16 cellular contexts compared by ENCODE assay signal in the genomic region with DNA sequence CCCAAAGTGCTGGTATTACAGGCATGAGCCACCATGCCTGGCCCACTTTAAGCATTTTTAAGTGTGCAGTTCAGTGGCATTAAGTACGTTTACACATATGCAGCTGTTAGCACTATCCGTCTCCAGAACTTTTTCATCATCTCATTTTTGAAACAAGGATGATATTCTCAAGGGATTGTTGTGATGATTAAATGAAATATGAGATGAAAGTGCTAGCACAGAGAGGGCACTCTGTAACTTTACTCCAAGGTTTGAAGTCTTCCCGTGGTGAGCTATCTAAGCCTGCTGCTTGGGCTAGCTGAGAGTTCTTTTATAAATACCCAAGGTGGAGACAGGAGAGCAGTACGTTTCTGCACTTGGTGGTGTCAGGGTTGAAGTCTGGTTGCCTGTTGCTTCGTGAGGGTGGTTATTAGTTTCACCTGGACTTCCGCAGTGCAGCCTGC. TPM values are rescaled to one million over a fixed set of nuclear protein-coding genes. Genes with fewer than 3 reads are reported as not detected.
DNase-seq lines count a peak whose midpoint lies in the region; ATAC-seq and TF ChIP-seq lines count a peak whose summit lies in the region.
"Had no signal": no experiment of that assay in that cellular context is flagged by ENCODE, and none has a peak within 500 bp of the region (broad histone marks: within the 10 kb centered on the region; RNA-seq: fewer than 3 reads in every experiment).

No MANE protein-coding gene starts in this region.

- H3K27ac Mint-ChIP-seq in endodermal cell (peak overlapping the region; percentile 9), immature natural killer cell (peak overlapping the region in 1 of 6 donors; percentile 19)
- H3K27ac Mint-ChIP-seq in activated T-cell treated with anti-CD3 and anti-CD28 coated beads, Interleukin-2, amount 50 U/mL, for 24 hours: no peak overlapping the region
- H3K27ac Mint-ChIP-seq: activated CD4-positive, alpha-beta memory T cell treated with anti-CD3 and anti-CD28 coated beads, Interleukin-2, amount 10 ng/mL, durations not matched to agents 7 days and 5 days; activated T-helper 17 cell treated with anti-CD3 and anti-CD28 coated beads, Interleukin-2, amount 50 U/mL, for 72 hours had no signal

- H3K27me3 ChIP-seq in endodermal cell (ENCODE audit: control insufficient read depth, insufficient read depth, low read length, poor library complexity, severe bottlenecking) (no peaks in the 10 kb centered on the region), gastrocnemius medialis (no peaks in the 10 kb centered on the region)

- H3K4me3 ChIP-seq in endodermal cell (ENCODE audit: low read length): peak overlapping the region; percentile 56
- no peak overlapping the region for H3K4me3 ChIP-seq in gastrocnemius medialis

- H3K27me3 Mint-ChIP-seq in endodermal cell (ENCODE audit: insufficient read depth) (no peaks in the 10 kb centered on the region), immature natural killer cell (ENCODE audit: low read depth in 3 of 3) (no peaks in the 10 kb centered on the region)
- no peaks in the 10 kb centered on the region for H3K27me3 Mint-ChIP-seq in activated T-cell treated with anti-CD3 and anti-CD28 coated beads, Interleukin-2, amount 50 U/mL, for 24 hours
- H3K27me3 Mint-ChIP-seq: activated CD4-positive, alpha-beta memory T cell treated with anti-CD3 and anti-CD28 coated beads, Interleukin-2, amount 10 ng/mL, durations not matched to agents 7 days and 5 days; activated T-helper 17 cell treated with anti-CD3 and anti-CD28 coated beads, Interleukin-2, amount 50 U/mL, for 72 hours; naive B cell; stimulated activated naive CD8-positive, alpha-beta T cell treated with anti-CD3 and anti-CD28 coated beads, Interleukin-15, amount 100 ng/mL, for 72 hours had no signal

- in situ Hi-C loops in gastrocnemius medialis (cut with MboI; ENCODE audit: low sequenced_read_pairs in 4 of 4): loop anchor here in 1 of 4 donors (10.0 to 25.0 kb wide), 2 partner anchors 89 to 579 kb away; a partner anchor contains a TSS

- DNase-seq in NCI-H510A treated with DMSO at 0.1 percent for 48 hours (lab: John Stamatoyannopoulos, UW) (peak; percentile 32), NCI-H510A (lab: John Stamatoyannopoulos, UW) (no peak), NCI-H2171 treated with DMSO at 0.1 percent for 48 hours (lab: John Stamatoyannopoulos, UW) (peak; percentile 92), endodermal cell (no peak), gastrocnemius medialis (peak; percentile 14 to 51), immature natural killer cell (no peak), erythroblast (lab: John Stamatoyannopoulos, UW) (no peak)
- no peak for DNase-seq in activated T-cell treated with anti-CD3 and anti-CD28 coated beads, Interleukin-2, amount 50 U/mL, for 24 hours
- DNase-seq: activated CD4-positive, alpha-beta memory T cell treated with anti-CD3 and anti-CD28 coated beads, Interleukin-2, amount 10 ng/mL, durations not matched to agents 7 days and 5 days; Kasumi-1; naive B cell; NK-92 treated with Interleukin-12 subunit alpha and Interleukin-12 subunit beta, amount 100 ng/mL, for 24 hours; RPMI8226; stimulated activated CD4-positive, alpha-beta T cell treated with anti-CD3 and anti-CD28 coated beads, Interleukin-15, amount 100 ng/mL, for 24 hours; stimulated activated naive CD8-positive, alpha-beta T cell treated with anti-CD3 and anti-CD28 coated beads, Interleukin-15, amount 100 ng/mL, for 72 hours had no signal

- ATAC-seq in gastrocnemius medialis: peak; percentile 95
- ATAC-seq: activated T-helper 17 cell treated with anti-CD3 and anti-CD28 coated beads, Interleukin-2, amount 50 U/mL, for 72 hours; stimulated activated naive CD8-positive, alpha-beta T cell treated with anti-CD3 and anti-CD28 coated beads, Interleukin-15, amount 100 ng/mL, for 72 hours had no signal

- peaks cover 7% of the 10 kb centered on the region for H3K9me3 Mint-ChIP-seq in endodermal cell
- no peaks in the 10 kb centered on the region for H3K9me3 Mint-ChIP-seq in immature natural killer cell
- H3K9me3 Mint-ChIP-seq in activated T-cell treated with anti-CD3 and anti-CD28 coated beads, Interleukin-2, amount 50 U/mL, for 24 hours: no peaks in the 10 kb centered on the region
- H3K9me3 Mint-ChIP-seq: activated CD4-positive, alpha-beta memory T cell treated with anti-CD3 and anti-CD28 coated beads, Interleukin-2, amount 10 ng/mL, durations not matched to agents 7 days and 5 days; activated T-helper 17 cell treated with anti-CD3 and anti-CD28 coated beads, Interleukin-2, amount 50 U/mL, for 72 hours; naive B cell; stimulated activated naive CD8-positive, alpha-beta T cell treated with anti-CD3 and anti-CD28 coated beads, Interleukin-15, amount 100 ng/mL, for 72 hours had no signal

- peaks cover 7% of the 10 kb centered on the region for H3K9me3 ChIP-seq in endodermal cell (ENCODE audit: control insufficient read depth, low read length)
- no peaks in the 10 kb centered on the region for H3K9me3 ChIP-seq in gastrocnemius medialis

- peaks cover 5% of the 10 kb centered on the region for H3K36me3 ChIP-seq in endodermal cell (ENCODE audit: control insufficient read depth, insufficient read depth, low read length)
- no peaks in the 10 kb centered on the region for H3K36me3 ChIP-seq in gastrocnemius medialis

- H3K4me1 ChIP-seq in endodermal cell (ENCODE audit: control insufficient read depth, insufficient read depth, low read length) (peaks cover 9% of the 10 kb centered on the region), gastrocnemius medialis (peaks cover 39 to 52% of the 10 kb centered on the region in 2 donors)

- H3K36me3 Mint-ChIP-seq in endodermal cell (ENCODE audit: low read depth) (peaks cover 22% of the 10 kb centered on the region), immature natural killer cell (no peaks in the 10 kb centered on the region)
- H3K36me3 Mint-ChIP-seq in activated T-cell treated with anti-CD3 and anti-CD28 coated beads, Interleukin-2, amount 50 U/mL, for 24 hours (ENCODE audit: low read depth): peaks cover 55% of the 10 kb centered on the region
- H3K36me3 Mint-ChIP-seq: naive B cell had no signal

- H3K27ac ChIP-seq in endodermal cell (ENCODE audit: low read depth, low read length) (no peak overlapping the region), gastrocnemius medialis (peak overlapping the region; percentile 69 to 85 (median 82))

- intact Hi-C loops in gastrocnemius medialis (cut with DNase I; ENCODE audit: low total_unique reads): loop anchor here (2.0 to 10.0 kb wide), 2 partner anchors 89 to 281 kb away; no protein-coding TSS in a partner anchor

- peak overlapping the region; percentile 2 for H3K4me3 Mint-ChIP-seq in endodermal cell
- H3K4me3 Mint-ChIP-seq in immature natural killer cell: no peak overlapping the region
- H3K4me3 Mint-ChIP-seq in activated T-cell treated with anti-CD3 and anti-CD28 coated beads, Interleukin-2, amount 50 U/mL, for 24 hours: no peak overlapping the region
- H3K4me3 Mint-ChIP-seq: activated CD4-positive, alpha-beta memory T cell treated with anti-CD3 and anti-CD28 coated beads, Interleukin-2, amount 10 ng/mL, durations not matched to agents 7 days and 5 days; activated T-helper 17 cell treated with anti-CD3 and anti-CD28 coated beads, Interleukin-2, amount 50 U/mL, for 72 hours; stimulated activated naive CD8-positive, alpha-beta T cell treated with anti-CD3 and anti-CD28 coated beads, Interleukin-15, amount 100 ng/mL, for 72 hours had no signal

- peak in 1 of 2 donors; percentile 28 for TF ChIP-seq POLR2A in gastrocnemius medialis (IDR thresholded peaks at IDR 0.05)
- TF ChIP-seq POLR2A in erythroblast (IDR thresholded peaks at IDR 0.05; ENCODE audit: low read length): no peak

- WGBS in endodermal cell (ENCODE audit: insufficient coverage in 1 of 2, insufficient read length in 1 of 2), 2 experiments: 69 to 77% methylated on average over 2 to 6 of the region's 6 CpGs

- H3K9ac ChIP-seq in endodermal cell (ENCODE audit: extremely low read depth, low read length, poor library complexity, severe bottlenecking): no peak overlapping the region

- H3K4me1 Mint-ChIP-seq in endodermal cell (peaks cover 35% of the 10 kb centered on the region), immature natural killer cell (peaks cover 35 to 55% of the 10 kb centered on the region in 2 donors)
- H3K4me1 Mint-ChIP-seq in activated T-cell treated with anti-CD3 and anti-CD28 coated beads, Interleukin-2, amount 50 U/mL, for 24 hours (ENCODE audit: low read depth): peaks cover 64% of the 10 kb centered on the region

- no peak for TF ChIP-seq CTCF in endodermal cell (conservative IDR thresholded peaks at IDR 0.05)
- TF ChIP-seq CTCF in gastrocnemius medialis (IDR thresholded peaks at IDR 0.05 in 4 of 5, conservative IDR thresholded peaks at IDR 0.05 in 1 of 5): no peak

RNA-seq across cellular contexts. Expression of a gene that starts 6.6 kb away (rescaled TPM):
- total RNA-seq in endodermal cell (10 to 100 TPM; 77.2 to 84.8 TPM), gastrocnemius medialis (10 to 100 TPM; 18.0 to 22.9 (median 21.0) TPM)
- polyA plus RNA-seq in endodermal cell (2013, experiment 1 of 2): 46.0 TPM
- 44.3 TPM for polyA plus RNA-seq in endodermal cell (2013, experiment 2 of 2)
- 10 to 100 TPM; 22.0 to 42.9 (median 38.5) TPM for polyA plus RNA-seq in immature natural killer cell

Comparison
In these comparisons a context has a peak if more than half of its experiments do, and no peak if none do; other contexts are left out.
1. DNase-seq: peak in NCI-H510A treated with DMSO at 0.1 percent for 48 hours (single experiment), NCI-H2171 treated with DMSO at 0.1 percent for 48 hours (single experiment) and gastrocnemius medialis (2 of 2); none in NCI-H510A (single experiment), endodermal cell (single experiment), immature natural killer cell (0 of 3), erythroblast (0 of 2) and activated T-cell treated with anti-CD3 and anti-CD28 coated beads, Interleukin-2, amount 50 U/mL, for 24 hours (single experiment).